Comparison of ENCODE assay signal across 21 cellular contexts in genomic region chr16:49003022-49003421, GRCh38.
"Had no signal": no experiment of that assay in that cellular context is flagged by ENCODE, and none has a peak within 500 bp of the region (broad histone marks: within the 10 kb centered on the region; RNA-seq: fewer than 3 reads in every experiment).

No MANE protein-coding gene starts in this region.

- H3K9me3 Mint-ChIP-seq: WTC11 had no signal

- ATAC-seq: activated CD4-positive, alpha-beta T cell treated with anti-CD3 and anti-CD28 coated beads for 36 hours; esophagus mucosa; gastrocnemius medialis; heart left ventricle; left ventricle myocardium superior; pancreas; sciatic nerve; stimulated activated memory B cell treated with anti-CD40 and anti-IgM and Interleukin-4, amounts not matched to agents 10 μg/mL and 1 μg/mL and 100 μg/mL, for 72 hours; WTC11 had no signal

- H3K27ac Mint-ChIP-seq: activated CD4-positive, alpha-beta memory T cell treated with anti-CD3 and anti-CD28 coated beads for 36 hours; activated CD4-positive, alpha-beta T cell treated with anti-CD3 and anti-CD28 coated beads for 36 hours; activated naive CD8-positive, alpha-beta T cell; activated T-helper 1 cell treated with anti-CD3 and anti-CD28 coated beads, Interleukin-12 subunit alpha, Interleukin-12 subunit beta, Interleukin-2, Interleukin-4 antibody, amounts not matched to agents 30 ng/mL and 10 ng/mL and 1 ng/mL, durations not matched to agents 14 hours and 24 hours and 36 hours; dendritic cell treated with granulocyte-macrophage colony-stimulating factor and Interleukin-4, amounts not matched to agents 40 ng/mL and 50 ng/mL, for 4 days; memory B cell; naive B cell; stimulated activated memory B cell treated with anti-CD40 and anti-IgM and Interleukin-4, amounts not matched to agents 10 μg/mL and 1 μg/mL and 100 μg/mL, for 72 hours; WTC11 had no signal

- H3K4me3 Mint-ChIP-seq: activated CD4-positive, alpha-beta memory T cell treated with anti-CD3 and anti-CD28 coated beads for 36 hours; activated CD4-positive, alpha-beta T cell treated with anti-CD3 and anti-CD28 coated beads for 36 hours; activated naive CD8-positive, alpha-beta T cell; activated T-helper 1 cell treated with anti-CD3 and anti-CD28 coated beads, Interleukin-12 subunit alpha, Interleukin-12 subunit beta, Interleukin-2, Interleukin-4 antibody, amounts not matched to agents 30 ng/mL and 10 ng/mL and 1 ng/mL, durations not matched to agents 14 hours and 24 hours and 36 hours; dendritic cell treated with granulocyte-macrophage colony-stimulating factor and Interleukin-4, amounts not matched to agents 40 ng/mL and 50 ng/mL, for 4 days; memory B cell; naive B cell; stimulated activated memory B cell treated with anti-CD40 and anti-IgM and Interleukin-4, amounts not matched to agents 10 μg/mL and 1 μg/mL and 100 μg/mL, for 72 hours; WTC11 had no signal

- H3K27me3 Mint-ChIP-seq: activated CD4-positive, alpha-beta memory T cell treated with anti-CD3 and anti-CD28 coated beads for 36 hours; dendritic cell treated with granulocyte-macrophage colony-stimulating factor and Interleukin-4, amounts not matched to agents 40 ng/mL and 50 ng/mL, for 4 days; stimulated activated memory B cell treated with anti-CD40 and anti-IgM and Interleukin-4, amounts not matched to agents 10 μg/mL and 1 μg/mL and 100 μg/mL, for 72 hours had no signal

- H3K4me1 Mint-ChIP-seq: activated CD4-positive, alpha-beta T cell treated with anti-CD3 and anti-CD28 coated beads for 36 hours; memory B cell; naive B cell; stimulated activated memory B cell treated with anti-CD40 and anti-IgM and Interleukin-4, amounts not matched to agents 10 μg/mL and 1 μg/mL and 100 μg/mL, for 72 hours had no signal

- H3K36me3 Mint-ChIP-seq: activated CD4-positive, alpha-beta memory T cell treated with anti-CD3 and anti-CD28 coated beads for 36 hours; activated naive CD8-positive, alpha-beta T cell; memory B cell; naive B cell; stimulated activated memory B cell treated with anti-CD40 and anti-IgM and Interleukin-4, amounts not matched to agents 10 μg/mL and 1 μg/mL and 100 μg/mL, for 72 hours; WTC11 had no signal

- DNase-seq: activated CD4-positive, alpha-beta memory T cell treated with anti-CD3 and anti-CD28 coated beads for 36 hours; activated CD4-positive, alpha-beta T cell treated with anti-CD3 and anti-CD28 coated beads for 36 hours; activated gamma-delta T cell treated with Interleukin-2 at 50 U/mL for 16 hours; activated T-cell treated with anti-CD3 and anti-CD28 coated beads for 4 hours; effector CD8-positive, alpha-beta T cell; gastrocnemius medialis; heart left ventricle; left ventricle myocardium superior; naive B cell; pancreas; stimulated activated CD4-positive, alpha-beta T cell treated with anti-CD3 and anti-CD28 coated beads, Interleukin-4, amount 100 ng/mL, for 4 hours; testis; upper lobe of left lung had no signal
